In genomic region chr7:134686782-134687181, GRCh38 we compare ENCODE assay signal across 10 cellular contexts. TPM values are rescaled to one million over a fixed set of nuclear protein-coding genes. Genes with fewer than 3 reads are reported as not detected.
DNase-seq lines count a peak whose midpoint lies in the region; ATAC-seq and TF ChIP-seq lines count a peak whose summit lies in the region.
"Had no signal": no experiment of that assay in that cellular context is flagged by ENCODE, and none has a peak within 500 bp of the region (broad histone marks: within the 10 kb centered on the region; RNA-seq: fewer than 3 reads in every experiment).

No MANE protein-coding gene starts in this region.

- ATAC-seq in stimulated activated naive CD8-positive, alpha-beta T cell treated with anti-CD3 and anti-CD28 coated beads, Interleukin-15, amount 100 ng/mL, for 72 hours, result no peak

- H4K20me1 ChIP-seq in MM.1S (ENCODE audit: insufficient read depth, low read length), result no peaks in the 10 kb centered on the region
- H4K20me1 ChIP-seq in mammary epithelial cell (ENCODE audit: insufficient read depth, low read length), result no peaks in the 10 kb centered on the region

- H2BK5ac ChIP-seq in mesendoderm (ENCODE audit: low read length), result no peak overlapping the region

- no peak overlapping the region for H3K4ac ChIP-seq in mesendoderm (ENCODE audit: low read depth, low read length)

- dilution Hi-C loops in mammary epithelial cell (cut with HindIII; ENCODE audit: low sequenced_read_pairs), result no loop called here

- H2BK120ac ChIP-seq in mesendoderm (ENCODE audit: low read depth, low read length), result no peak overlapping the region

- intact Hi-C loops in mammary epithelial cell (cut with micrococcal nuclease), result loop anchor here (2.0 to 5.0 kb wide), 3 partner anchors 39 to 594 kb away; partner anchors contain the start of gene BPGM

- H3K79me2 ChIP-seq in MM.1S (ENCODE audit: low read length) (no peaks in the 10 kb centered on the region), mammary epithelial cell (ENCODE audit: insufficient read depth, low read length) (no peaks in the 10 kb centered on the region), mesendoderm (ENCODE audit: control insufficient read depth, insufficient read depth, low read length) (no peaks in the 10 kb centered on the region)

- H3K4me1 ChIP-seq in MM.1S (ENCODE audit: low read length), result no peaks in the 10 kb centered on the region
- H3K4me1 ChIP-seq in mammary epithelial cell (ENCODE audit: insufficient read depth, low read length), result peaks cover 19% of the 10 kb centered on the region
- no peaks in the 10 kb centered on the region for H3K4me1 ChIP-seq in mesendoderm (ENCODE audit: control insufficient read depth, low read depth, low read length)

- H3K4me1 Mint-ChIP-seq in stimulated activated naive CD8-positive, alpha-beta T cell treated with anti-CD3 and anti-CD28 coated beads, Interleukin-15, amount 100 ng/mL, for 72 hours, result peaks cover 7% of the 10 kb centered on the region

- POLR2A ChIA-PET in BJ (lab: Charles Lee), result no interaction called here

- H3K27me3 ChIP-seq in BJ (ENCODE audit: control insufficient read depth, insufficient read depth, low read length), result no peaks in the 10 kb centered on the region
- no peaks in the 10 kb centered on the region for H3K27me3 ChIP-seq in MM.1S (replicated peaks; ENCODE audit: insufficient read depth, low read length)
- H3K27me3 ChIP-seq in mammary epithelial cell (ENCODE audit: insufficient read depth, low read length), result no peaks in the 10 kb centered on the region
- H3K27me3 ChIP-seq in mesendoderm (ENCODE audit: insufficient read depth, low read length, poor library complexity), result no peaks in the 10 kb centered on the region

- no peak overlapping the region for H3K4me2 ChIP-seq in MM.1S (ENCODE audit: low read depth, low read length)
- no peak overlapping the region for H3K4me2 ChIP-seq in mammary epithelial cell (ENCODE audit: insufficient read depth, low read depth, low read length)
- H3K4me2 ChIP-seq in mesendoderm (ENCODE audit: low read length), result no peak overlapping the region

- DNase-seq in BJ (ENCODE audit: low read depth), result no peak
- DNase-seq in MM.1S, result no peak
- DNase-seq in mammary epithelial cell, result no peak
- DNase-seq in mesendoderm, result peak; percentile 35
- no peak for DNase-seq in activated CD4-positive, alpha-beta T cell treated with anti-CD3 and anti-CD28 coated beads for 1 hour
- DNase-seq in C1 segment of cervical spinal cord (lab: John Stamatoyannopoulos, UW), result no peak
- DNase-seq in stimulated activated naive CD8-positive, alpha-beta T cell treated with anti-CD3 and anti-CD28 coated beads, Interleukin-15, amount 100 ng/mL, for 72 hours, result no peak
- no peak for DNase-seq in ureter (ENCODE audit: low spot score)
- DNase-seq: activated CD4-positive, alpha-beta T cell treated with anti-CD3 and anti-CD28 coated beads for 48 hours; NCI-H446 had no signal

- H3K27ac ChIP-seq in MM.1S (ENCODE audit: low read length) (no peak overlapping the region), mammary epithelial cell (ENCODE audit: insufficient read depth, low read depth, low read length) (no peak overlapping the region), mesendoderm (ENCODE audit: low read depth, low read length) (no peak overlapping the region)

- H2AK5ac ChIP-seq in mesendoderm (ENCODE audit: low read length), result no peak overlapping the region

- H3K9me3 ChIP-seq in MM.1S (replicated peaks; ENCODE audit: insufficient read depth, low read length), result no peaks in the 10 kb centered on the region
- no peaks in the 10 kb centered on the region for H3K9me3 ChIP-seq in mammary epithelial cell (replicated peaks; ENCODE audit: insufficient read depth, low read length)

- H2AFZ ChIP-seq in MM.1S (ENCODE audit: low read length) (no peak overlapping the region), mammary epithelial cell (ENCODE audit: low read depth, low read length) (no peak overlapping the region)

- H2BK15ac ChIP-seq in mesendoderm (replicated peaks; ENCODE audit: low read depth), result no peak overlapping the region

- no peaks in the 10 kb centered on the region for H3K27me3 Mint-ChIP-seq in stimulated activated naive CD8-positive, alpha-beta T cell treated with anti-CD3 and anti-CD28 coated beads, Interleukin-15, amount 100 ng/mL, for 72 hours

- WGBS in mammary epithelial cell (ENCODE audit: low coverage, missing lambda C conversion rate), result 33% methylated on average over 6 of the region's 6 CpGs
- no CpG with 5 or more reads among the region's 6 CpGs for WGBS in mesendoderm (ENCODE audit: extremely low coverage, insufficient coverage, low lambda C conversion rate)

- CTCF ChIA-PET in BJ (lab: Yijun Ruan, JAX) (interaction anchor here (0.6 to 5.2 kb wide), 20 partner anchors 9 to 960 kb away, joined by 3 to 28 read pairs (median 4); partner anchors contain the start of gene CALD1), mammary epithelial cell (lab: Charles Lee; ENCODE audit: low non-redundant PET) (no interaction called here)

- H3K79me1 ChIP-seq in mesendoderm (ENCODE audit: low read length), result no peaks in the 10 kb centered on the region

- no peaks in the 10 kb centered on the region for H3F3A ChIP-seq in MM.1S (ENCODE audit: insufficient read depth, low read length)

- H3K4me3 Mint-ChIP-seq in stimulated activated naive CD8-positive, alpha-beta T cell treated with anti-CD3 and anti-CD28 coated beads, Interleukin-15, amount 100 ng/mL, for 72 hours, result no peak overlapping the region

- no peak overlapping the region for H3K56ac ChIP-seq in mesendoderm (ENCODE audit: low read length)

- H3K36me3 ChIP-seq in BJ (ENCODE audit: control insufficient read depth, insufficient read depth, low read length) (no peaks in the 10 kb centered on the region), MM.1S (replicated peaks; ENCODE audit: insufficient read depth, low read length) (no peaks in the 10 kb centered on the region), mammary epithelial cell (ENCODE audit: insufficient read depth, low read length) (no peaks in the 10 kb centered on the region), mesendoderm (ENCODE audit: control insufficient read depth, insufficient read depth, low read length) (no peaks in the 10 kb centered on the region)

- in situ Hi-C loops in mammary epithelial cell (cut with MboI; ENCODE audit: low sequenced_read_pairs in 2 of 2), result loop anchor here in 1 of 2 donors (25.0 kb wide), 1 partner anchor 251 kb away; no protein-coding TSS in a partner anchor

- H3K4me3 ChIP-seq in BJ (ENCODE audit: low read depth, low read length), result no peak overlapping the region
- no peak overlapping the region for H3K4me3 ChIP-seq in MM.1S (ENCODE audit: low read length)
- H3K4me3 ChIP-seq in mammary epithelial cell (replicated peaks in 1 of 3; ENCODE audit: insufficient read depth in 1 of 3, low read depth in 2 of 3, low read length in 3 of 3), result no peak overlapping the region
- no peak overlapping the region for H3K4me3 ChIP-seq in mesendoderm (ENCODE audit: low read length)

- H3K9ac ChIP-seq in MM.1S (ENCODE audit: low read length) (no peak overlapping the region), mammary epithelial cell (ENCODE audit: insufficient read depth, low read length) (no peak overlapping the region), mesendoderm (ENCODE audit: low read length) (no peak overlapping the region)

- H3K9me2 ChIP-seq in MM.1S (replicated peaks; ENCODE audit: insufficient read depth, low read length), result no peaks in the 10 kb centered on the region

- BruUV-seq in mammary epithelial cell (replicated peaks; lab: Mats Ljungman, UMichigan), result no TSS peak

- H3K9me3 Mint-ChIP-seq in stimulated activated naive CD8-positive, alpha-beta T cell treated with anti-CD3 and anti-CD28 coated beads, Interleukin-15, amount 100 ng/mL, for 72 hours, result no peaks in the 10 kb centered on the region

- H3K23ac ChIP-seq in mesendoderm (ENCODE audit: low read length), result no peak overlapping the region

- no peak overlapping the region for H4K8ac ChIP-seq in mesendoderm (ENCODE audit: low read depth, low read length)

- no peak overlapping the region for H3K27ac Mint-ChIP-seq in stimulated activated naive CD8-positive, alpha-beta T cell treated with anti-CD3 and anti-CD28 coated beads, Interleukin-15, amount 100 ng/mL, for 72 hours

- TF ChIP-seq CTCF in BJ (IDR thresholded peaks at IDR 0.05; ENCODE audit: insufficient read depth, low read depth, low read length), result peak; percentile 34; the same call in 1 of the 2 replicates
- TF ChIP-seq CTCF in MM.1S (IDR thresholded peaks at IDR 0.05; ENCODE audit: low read length), result peak; percentile 25; the same call in 1 of the 2 replicates
- peak; percentile 12 to 32 for TF ChIP-seq CTCF in mammary epithelial cell (conservative IDR thresholded peaks at IDR 0.05 in 1 of 2, IDR thresholded peaks at IDR 0.05 in 1 of 2; ENCODE audit: extremely low read depth in 1 of 2, insufficient read depth in 1 of 2, low read depth in 1 of 2, low read length in 2 of 2)

- H3K18ac ChIP-seq in mesendoderm (ENCODE audit: low read length), result no peak overlapping the region

- H4K5ac ChIP-seq in mesendoderm (ENCODE audit: low read length), result no peak overlapping the region

RNA-seq across cellular contexts. Expression of gene BPGM, which starts 40.1 kb away (rescaled TPM):
- 14.1 and 25.0 TPM in 2 replicates for polyA plus RNA-seq in BJ (2011; rRNA removed)
- 6.6 and 6.9 TPM in 2 replicates for polyA minus RNA-seq in BJ (2011; rRNA and poly(A)+ RNA removed)
- 10 to 100 TPM; 21.3 to 55.2 TPM for total RNA-seq in mammary epithelial cell
- polyA plus RNA-seq in mammary epithelial cell, result 15.1 TPM
- 5.8 TPM for polyA minus RNA-seq in mammary epithelial cell
- 14.5 TPM for polyA plus RNA-seq in mesendoderm (2013, experiment 1 of 2)
- 14.2 TPM for polyA plus RNA-seq in mesendoderm (2013, experiment 2 of 2)
- 25.5 TPM for total RNA-seq in ureter
